ENCODE assay signal across 22 cellular contexts in the genomic region with DNA sequence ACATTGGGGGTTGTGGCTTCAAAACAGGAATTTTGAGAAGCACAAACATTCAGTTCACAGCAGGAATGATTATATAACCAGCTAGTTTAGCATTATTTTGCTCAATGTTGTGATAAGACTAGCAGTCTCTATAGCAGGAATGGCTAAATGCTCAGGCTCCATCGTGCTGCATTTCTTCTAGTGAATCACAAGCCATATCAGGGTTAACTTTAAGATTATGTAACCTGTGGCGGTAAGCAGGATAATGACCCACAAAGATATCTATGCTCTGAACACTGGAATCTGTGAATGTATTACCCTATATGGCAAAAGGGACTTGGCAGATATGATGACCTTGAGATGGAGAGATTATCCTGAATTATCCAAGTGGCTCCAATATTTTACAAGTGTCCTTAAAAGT.
"Had no signal": no experiment of that assay in that cellular context is flagged by ENCODE, and none has a peak within 500 bp of the region (broad histone marks: within the 10 kb centered on the region; RNA-seq: fewer than 3 reads in every experiment).

No MANE protein-coding gene starts in this region.

- H3K27ac ChIP-seq: foreskin keratinocyte, gastroesophageal sphincter, heart left ventricle, hepatocyte, left lung, neural progenitor cell, parathyroid adenoma, right lobe of liver, stomach, testis, tibial artery had no signal

- DNase-seq: cortex of kidney; effector memory CD8-positive, alpha-beta T cell; foreskin keratinocyte; heart left ventricle; left cardiac atrium; left lung; mammary epithelial cell; midbrain; naive thymus-derived CD4-positive, alpha-beta T cell; right lobe of liver; stimulated activated CD4-positive, alpha-beta T cell treated with anti-CD3 and anti-CD28 coated beads, Interleukin-2, amount 100 ng/mL, for 24 hours; stimulated activated CD4-positive, alpha-beta T cell treated with anti-CD3 and anti-CD28 coated beads, Interleukin-4, amount 100 ng/mL, for 24 hours; stimulated activated naive CD4-positive, alpha-beta T cell treated with Interleukin-2 at 50 U/mL for 16 hours; stomach; testis; tibial artery had no signal

- FAIRE-seq: islet of Langerhans had no signal

- ATAC-seq: effector memory CD8-positive, alpha-beta T cell; foreskin keratinocyte; gastroesophageal sphincter; heart left ventricle; left lung; naive thymus-derived CD4-positive, alpha-beta T cell; right lobe of liver; stimulated activated effector memory CD8-positive, alpha-beta T cell treated with anti-CD3 and anti-CD28 coated beads, Interleukin-12 subunit alpha, Interleukin-12 subunit beta, amount 100 ng/mL, for 72 hours had no signal
